32 cellular contexts compared by ENCODE assay signal in genomic region chr2:96942907-96943632, GRCh38. TPM values are rescaled to one million over a fixed set of nuclear protein-coding genes. Genes with fewer than 3 reads are reported as not detected.
"Had no signal": no experiment of that assay in that cellular context is flagged by ENCODE, and none has a peak within 500 bp of the region (broad histone marks: within the 10 kb centered on the region; RNA-seq: fewer than 3 reads in every experiment).

No MANE protein-coding gene starts in this region.

- H3K36me3 ChIP-seq: neural progenitor cell, ovary, spleen, suprapubic skin, tibial artery, transverse colon, upper lobe of right lung, uterus had no signal

- H3K9me3 ChIP-seq: ovary, suprapubic skin, testis, tibial artery, transverse colon, upper lobe of right lung, uterus had no signal

- H3K4me3 ChIP-seq: neural progenitor cell, ovary, psoas muscle, skin epidermis, smooth muscle cell, spleen, suprapubic skin, testis, tibial artery, transverse colon, upper lobe of right lung, uterus had no signal

- H3K27ac ChIP-seq: neural progenitor cell, ovary, parathyroid adenoma, psoas muscle, skin epidermis, spleen, suprapubic skin, testis, tibial artery, transverse colon, upper lobe of right lung, uterus had no signal

- H2AFZ ChIP-seq: neural progenitor cell, parathyroid adenoma had no signal

- H3K9ac ChIP-seq: neural progenitor cell, parathyroid adenoma had no signal

- DNase-seq: natural killer cell; occipital lobe; ovary; spleen; stimulated activated CD4-positive, alpha-beta T cell treated with anti-CD3 and anti-CD28 coated beads, Interleukin-12 subunit alpha, Interleukin-12 subunit beta, amount 100 ng/mL, for 4 hours; stimulated activated CD4-positive, alpha-beta T cell treated with anti-CD3 and anti-CD28 coated beads, Interleukin-1b, Interleukin-23, amount 100 ng/mL, for 48 hours; stimulated activated CD4-positive, alpha-beta T cell treated with anti-CD3 and anti-CD28 coated beads, Interleukin-4, amount 100 ng/mL, for 1 hour; stimulated activated CD4-positive, alpha-beta T cell treated with anti-CD3 and anti-CD28 coated beads, Interleukin-4, amount 100 ng/mL, for 4 hours; stimulated activated CD8-positive, alpha-beta memory T cell treated with anti-CD3 and anti-CD28 coated beads, Interleukin-4, amount 100 ng/mL, for 48 hours; stimulated activated naive CD4-positive, alpha-beta T cell; stimulated activated naive CD8-positive, alpha-beta T cell treated with anti-CD3 and anti-CD28 coated beads, Interleukin-15, amount 100 ng/mL, for 72 hours; stimulated activated naive CD8-positive, alpha-beta T cell treated with anti-CD3 and anti-CD28 coated beads, Interleukin-15, Interleukin-2, amounts not matched to agents 100 U/mL and 50 U/mL, for 24 hours; substantia nigra; testis; tibial artery; transverse colon; upper lobe of right lung; uterus had no signal

- H3K4me3 Mint-ChIP-seq: natural killer cell; nephron; neural progenitor cell; stimulated activated memory B cell treated with anti-CD40 and anti-IgM and Interleukin-4, amounts not matched to agents 10 μg/mL and 1 μg/mL and 100 μg/mL, for 72 hours; stimulated activated naive CD8-positive, alpha-beta T cell treated with anti-CD3 and anti-CD28 coated beads, Interleukin-15, amount 100 ng/mL, for 72 hours; type B pancreatic cell had no signal

- H3K4me2 ChIP-seq: neural progenitor cell, smooth muscle cell had no signal

- H3K4me1 ChIP-seq: parathyroid adenoma, psoas muscle, suprapubic skin, testis, tibial artery, upper lobe of right lung, uterus had no signal

- H3K27me3 Mint-ChIP-seq: stimulated activated naive CD8-positive, alpha-beta T cell treated with anti-CD3 and anti-CD28 coated beads, Interleukin-15, amount 100 ng/mL, for 72 hours; type B pancreatic cell had no signal

- H3K9me3 Mint-ChIP-seq: natural killer cell had no signal

- H3K79me2 ChIP-seq: parathyroid adenoma had no signal

- H3K27ac Mint-ChIP-seq: natural killer cell; nephron; neural progenitor cell; progenitor cell of endocrine pancreas; stimulated activated memory B cell treated with anti-CD40 and anti-IgM and Interleukin-4, amounts not matched to agents 10 μg/mL and 1 μg/mL and 100 μg/mL, for 72 hours; stimulated activated naive CD8-positive, alpha-beta T cell treated with anti-CD3 and anti-CD28 coated beads, Interleukin-15, amount 100 ng/mL, for 72 hours; type B pancreatic cell had no signal

- H3K27me3 ChIP-seq: neural progenitor cell, ovary, spleen, suprapubic skin, testis, tibial artery, transverse colon, upper lobe of right lung, uterus had no signal

- H3K36me3 Mint-ChIP-seq: natural killer cell, type B pancreatic cell had no signal

- ATAC-seq: natural killer cell; psoas muscle; right cardiac atrium; sciatic nerve; stimulated activated memory B cell treated with anti-CD40 and anti-IgM and Interleukin-4, amounts not matched to agents 10 μg/mL and 1 μg/mL and 100 μg/mL, for 72 hours; stimulated activated naive CD8-positive, alpha-beta T cell treated with anti-CD3 and anti-CD28 coated beads, Interleukin-15, amount 100 ng/mL, for 72 hours; stimulated activated naive CD8-positive, alpha-beta T cell treated with anti-CD3 and anti-CD28 coated beads, Interleukin-15, Interleukin-2, amounts not matched to agents 100 U/mL and 50 U/mL, for 24 hours; upper lobe of right lung had no signal

RNA-seq across cellular contexts. Expression of gene FAM178B, which starts 43.3 kb away (rescaled TPM):
- total RNA-seq: occipital lobe, progenitor cell of endocrine pancreas, psoas muscle, renal cortical epithelial cell, transverse colon, urinary bladder had no signal
